In genomic region chr6:132122176-132122575, GRCh38 we compare ENCODE assay signal across 20 cellular contexts.
"Had no signal": no experiment of that assay in that cellular context is flagged by ENCODE, and none has a peak within 500 bp of the region (broad histone marks: within the 10 kb centered on the region; RNA-seq: fewer than 3 reads in every experiment).

No MANE protein-coding gene starts in this region.

- H3K27me3 ChIP-seq: esophagus muscularis mucosa, gastrocnemius medialis, sigmoid colon, tibial artery had no signal

- H3K27ac Mint-ChIP-seq: activated naive CD4-positive, alpha-beta T cell treated with anti-CD3 and anti-CD28 coated beads, Interleukin-2, amount 50 U/mL, for 24 hours; natural killer cell treated with Interleukin-12 subunit alpha and Interleukin-12 subunit beta and Interleukin-15 and Interleukin-18, amount 100 ng/mL, for 72 hours; stimulated activated naive CD8-positive, alpha-beta T cell treated with anti-CD3 and anti-CD28 coated beads, Interleukin-15, Interleukin-2, amounts not matched to agents 100 ng/mL and 50 ng/mL, for 24 hours had no signal

- H3K27me3 Mint-ChIP-seq: natural killer cell treated with Interleukin-12 subunit alpha and Interleukin-12 subunit beta and Interleukin-15 and Interleukin-18, amount 100 ng/mL, for 72 hours had no signal

- H3K9me3 ChIP-seq: esophagus muscularis mucosa, gastrocnemius medialis, left ventricle myocardium inferior, sigmoid colon, tibial artery had no signal

- H3K4me3 ChIP-seq: esophagus muscularis mucosa, gastrocnemius medialis, left ventricle myocardium inferior, sigmoid colon, tibial artery had no signal

- H3K9ac ChIP-seq: parathyroid adenoma had no signal

- H3K4me1 ChIP-seq: gastrocnemius medialis, left ventricle myocardium inferior, parathyroid adenoma, sigmoid colon had no signal

- H3K36me3 Mint-ChIP-seq: activated naive CD4-positive, alpha-beta T cell treated with anti-CD3 and anti-CD28 coated beads, Interleukin-2, amount 50 U/mL, for 24 hours; natural killer cell treated with Interleukin-12 subunit alpha and Interleukin-12 subunit beta and Interleukin-15 and Interleukin-18, amount 100 ng/mL, for 72 hours had no signal

- H3K79me2 ChIP-seq: parathyroid adenoma had no signal

- H2AFZ ChIP-seq: parathyroid adenoma had no signal

- H3K27ac ChIP-seq: esophagus muscularis mucosa, gastrocnemius medialis, left ventricle myocardium inferior, parathyroid adenoma, sigmoid colon, tibial artery, WERI-Rb-1 had no signal

- H3K36me3 ChIP-seq: esophagus muscularis mucosa, gastrocnemius medialis, left ventricle myocardium inferior, sigmoid colon, tibial artery, WERI-Rb-1 had no signal

- H3K4me1 Mint-ChIP-seq: activated naive CD4-positive, alpha-beta T cell treated with anti-CD3 and anti-CD28 coated beads, Interleukin-2, amount 50 U/mL, for 24 hours had no signal

- H3K9me3 Mint-ChIP-seq: activated naive CD4-positive, alpha-beta T cell treated with anti-CD3 and anti-CD28 coated beads, Interleukin-2, amount 50 U/mL, for 24 hours had no signal

- H3K4me3 Mint-ChIP-seq: activated naive CD4-positive, alpha-beta T cell treated with anti-CD3 and anti-CD28 coated beads, Interleukin-2, amount 50 U/mL, for 24 hours; natural killer cell treated with Interleukin-12 subunit alpha and Interleukin-12 subunit beta and Interleukin-15 and Interleukin-18, amount 100 ng/mL, for 72 hours; stimulated activated naive CD8-positive, alpha-beta T cell treated with anti-CD3 and anti-CD28 coated beads, Interleukin-15, Interleukin-2, amounts not matched to agents 100 ng/mL and 50 ng/mL, for 24 hours had no signal

- ATAC-seq: gastrocnemius medialis; natural killer cell treated with Interleukin-12 subunit alpha and Interleukin-12 subunit beta and Interleukin-15 and Interleukin-18, amount 100 ng/mL, for 72 hours had no signal

- FAIRE-seq: colon, TTC549 had no signal

- DNase-seq: activated CD4-positive, alpha-beta T cell treated with anti-CD3 and anti-CD28 coated beads, Interleukin-2, amount 50 U/mL, for 1 hour; activated CD4-positive, CD25-positive, alpha-beta regulatory T cell treated with anti-CD3 and anti-CD28 coated beads, Interleukin-2, amount 50 U/mL, for 72 hours; activated gamma-delta T cell treated with Interleukin-2 at 50 U/mL for 16 hours; activated T-cell treated with anti-CD3 and anti-CD28 coated beads, Interleukin-2, amount 50 U/mL, for 1 hour; central memory CD4-positive, alpha-beta T cell; effector memory CD4-positive, alpha-beta T cell; gastrocnemius medialis; left ventricle myocardium inferior; sigmoid colon; stimulated activated CD4-positive, alpha-beta T cell treated with anti-CD3 and anti-CD28 coated beads, Interleukin-4, amount 100 ng/mL, for 4 hours; T-helper 1 cell; tibial artery; WERI-Rb-1 had no signal
